ENCODE assay signal across 8 cellular contexts in the genomic region with DNA sequence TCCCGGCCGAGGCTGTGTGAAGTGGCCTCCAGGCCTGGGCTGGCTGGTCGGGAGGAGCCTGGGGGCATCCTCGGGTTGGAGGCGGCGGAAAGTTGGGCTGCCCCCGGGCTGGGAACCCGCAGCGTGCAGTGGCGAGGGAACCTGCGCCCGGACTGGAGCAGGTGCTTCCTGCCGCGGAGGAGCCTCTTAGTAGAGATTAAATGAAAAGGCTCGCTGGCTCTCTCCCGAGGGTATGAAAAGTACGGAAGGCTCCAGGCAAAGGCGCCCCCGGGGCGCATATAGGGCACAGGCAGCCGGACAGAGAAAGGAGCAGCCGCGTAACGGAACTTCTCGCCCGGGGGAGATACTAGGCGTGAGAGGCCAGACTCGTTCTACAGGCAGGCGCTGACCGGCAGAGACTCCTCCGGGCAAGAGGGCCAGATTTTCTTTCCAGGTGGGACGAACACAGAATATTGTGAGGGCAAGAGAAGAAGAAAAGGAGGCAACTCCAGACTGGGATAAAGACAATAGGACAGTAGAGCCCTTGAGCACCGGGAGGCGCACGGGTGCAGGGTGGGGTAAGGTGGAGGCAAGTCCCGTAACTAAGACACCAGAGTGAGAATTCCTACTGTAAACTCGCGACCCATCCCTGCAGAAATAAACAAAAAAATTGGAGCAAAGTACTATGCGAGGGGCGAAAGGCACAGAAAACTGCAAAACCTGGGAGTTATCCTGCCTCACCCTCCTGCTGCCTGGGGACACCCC. TPM values are rescaled to one million over a fixed set of nuclear protein-coding genes. Genes with fewer than 3 reads are reported as not detected.
DNase-seq lines count a peak whose midpoint lies in the region; ATAC-seq and TF ChIP-seq lines count a peak whose summit lies in the region.

No MANE protein-coding gene starts in this region.

- in situ Hi-C loops in Caki2 (cut with HindIII; ENCODE audit: low pct_unique_long_range_greater_than_20kb, low sequenced_read_pairs): no loop called here

- peak; percentile 57 for DNase-seq in Caki2 (ENCODE audit: low read depth)
- DNase-seq in activated naive CD8-positive, alpha-beta T cell treated with anti-CD3 and anti-CD28 coated beads for 36 hours: peak; percentile 1
- DNase-seq in hypothalamus (lab: John Stamatoyannopoulos, UW): peak in 27 of 51 donors; percentile 24 to 75 (median 45)
- DNase-seq in skeletal muscle cell (ENCODE audit: low read depth): no peak
- DNase-seq in stimulated activated naive CD4-positive, alpha-beta T cell (lab: John Stamatoyannopoulos, UW): no peak
- DNase-seq in stimulated activated CD4-positive, alpha-beta T cell treated with anti-CD3 and anti-CD28 coated beads, Interleukin-4, amount 100 ng/mL, for 24 hours: no peak

- no peak for TF ChIP-seq CTCF in KMS-11 (conservative IDR thresholded peaks at IDR 0.05; ENCODE audit: low read depth, low read length)

- peaks cover 56% of the 10 kb centered on the region for H3K27me3 Mint-ChIP-seq in activated naive CD8-positive, alpha-beta T cell treated with anti-CD3 and anti-CD28 coated beads for 36 hours

- no peaks in the 10 kb centered on the region for H4K20me1 ChIP-seq in KMS-11 (ENCODE audit: insufficient read depth)

- peak overlapping the region; percentile 60 for H3K4me3 Mint-ChIP-seq in activated naive CD8-positive, alpha-beta T cell treated with anti-CD3 and anti-CD28 coated beads for 36 hours

- no peak overlapping the region for H3K27ac ChIP-seq in KMS-11

- H3K9ac ChIP-seq in KMS-11: peak overlapping the region; percentile 16; the same call in 1 of the 2 replicates

- peaks cover 13% of the 10 kb centered on the region for H3K4me1 Mint-ChIP-seq in activated naive CD8-positive, alpha-beta T cell treated with anti-CD3 and anti-CD28 coated beads for 36 hours

- peak overlapping the region; percentile 78 for H3K4me2 ChIP-seq in KMS-11

- H3K27me3 ChIP-seq in KMS-11 (ENCODE audit: insufficient read depth, low read depth): no peaks in the 10 kb centered on the region; the same call in 1 of the 2 replicates

- peaks cover 6% of the 10 kb centered on the region for H3K36me3 Mint-ChIP-seq in activated naive CD8-positive, alpha-beta T cell treated with anti-CD3 and anti-CD28 coated beads for 36 hours

- peaks cover 29% of the 10 kb centered on the region for H3K4me1 ChIP-seq in KMS-11 (ENCODE audit: low read depth, poor library complexity, severe bottlenecking)

- H3K79me2 ChIP-seq in KMS-11 (ENCODE audit: insufficient read depth, low read depth): no peaks in the 10 kb centered on the region

- no peaks in the 10 kb centered on the region for H3K36me3 ChIP-seq in KMS-11 (ENCODE audit: insufficient read depth)

- peak overlapping the region; percentile 80 for H2AFZ ChIP-seq in KMS-11 (ENCODE audit: low read depth)

- H3K27ac Mint-ChIP-seq in activated naive CD8-positive, alpha-beta T cell treated with anti-CD3 and anti-CD28 coated beads for 36 hours: no peak overlapping the region

- no peak for ATAC-seq in GM19023 (IDR thresholded peaks at IDR 0.05; ENCODE audit: unreplicated experiment)

- H3K9me3 Mint-ChIP-seq in activated naive CD8-positive, alpha-beta T cell treated with anti-CD3 and anti-CD28 coated beads for 36 hours: peaks cover 1% of the 10 kb centered on the region

- H3K4me3 ChIP-seq in KMS-11 (IDR thresholded peaks at IDR 0.05; ENCODE audit: insufficient read depth, low read depth, low read length) (no peak overlapping the region), skeletal muscle cell (ENCODE audit: low read depth, low read length) (peak overlapping the region; percentile 86)

RNA-seq across cellular contexts. Expression of a gene that starts 0.8 kb away (rescaled TPM):
- 82.4 and 83.5 TPM in 2 replicates for total RNA-seq in Caki2 (2014; rRNA removed; shearing (Covaris generic); ENCODE audit: low replicate concordance)
- total RNA-seq in activated naive CD8-positive, alpha-beta T cell treated with anti-CD3 and anti-CD28 coated beads for 36 hours: under 1 TPM; 0.10 to 0.37 TPM

Comparison
In these comparisons a context has a peak if more than half of its experiments do, and no peak if none do; other contexts are left out.
1. DNase-seq: peak in Caki2 (single experiment), activated naive CD8-positive, alpha-beta T cell treated with anti-CD3 and anti-CD28 coated beads for 36 hours (single experiment) and hypothalamus (27 of 51); none in skeletal muscle cell (single experiment), stimulated activated naive CD4-positive, alpha-beta T cell (0 of 6) and stimulated activated CD4-positive, alpha-beta T cell treated with anti-CD3 and anti-CD28 coated beads, Interleukin-4, amount 100 ng/mL, for 24 hours (single experiment).
2. RNA of a gene that starts 0.8 kb away (total RNA-seq): 82.4 to 83.5 TPM in Caki2; 0.10 to 0.37 TPM in activated naive CD8-positive, alpha-beta T cell treated with anti-CD3 and anti-CD28 coated beads for 36 hours; every median in the first group is over 10 times any median in the second.